In genomic region chr9:89635007-89635742, GRCh38 we compare ENCODE assay signal across 13 cellular contexts. TPM values are rescaled to one million over a fixed set of nuclear protein-coding genes. Genes with fewer than 3 reads are reported as not detected.
DNase-seq lines count a peak whose midpoint lies in the region; ATAC-seq and TF ChIP-seq lines count a peak whose summit lies in the region.
"Had no signal": no experiment of that assay in that cellular context is flagged by ENCODE, and none has a peak within 500 bp of the region (broad histone marks: within the 10 kb centered on the region; RNA-seq: fewer than 3 reads in every experiment).

No MANE protein-coding gene starts in this region.

- H3K9ac ChIP-seq in Karpas-422 (ENCODE audit: low read length), result no peak overlapping the region

- no peaks in the 10 kb centered on the region for H3K4me1 ChIP-seq in Karpas-422 (ENCODE audit: low read length)

- H4K20me1 ChIP-seq in Karpas-422 (ENCODE audit: insufficient read depth, low read depth, low read length), result no peaks in the 10 kb centered on the region

- no peaks in the 10 kb centered on the region for H3K9me3 Mint-ChIP-seq in activated T-helper 17 cell treated with anti-CD3 and anti-CD28 coated beads, Interleukin-2, amount 50 U/mL, for 72 hours
- H3K9me3 Mint-ChIP-seq: activated naive CD4-positive, alpha-beta T cell treated with anti-CD3 and anti-CD28 coated beads, Interleukin-2, amount 50 U/mL, for 24 hours; CD4-positive, CD25-positive, alpha-beta regulatory T cell; nephron had no signal

- H3K4me1 Mint-ChIP-seq in activated T-helper 17 cell treated with anti-CD3 and anti-CD28 coated beads, Interleukin-2, amount 50 U/mL, for 72 hours, result peaks cover 6% of the 10 kb centered on the region
- H3K4me1 Mint-ChIP-seq: activated naive CD4-positive, alpha-beta T cell treated with anti-CD3 and anti-CD28 coated beads, Interleukin-2, amount 50 U/mL, for 24 hours; CD4-positive, CD25-positive, alpha-beta regulatory T cell had no signal

- H3K4me2 ChIP-seq in Karpas-422 (ENCODE audit: low read depth, low read length, poor library complexity, severe bottlenecking), result no peak overlapping the region

- no peaks in the 10 kb centered on the region for H3K36me3 Mint-ChIP-seq in activated T-helper 17 cell treated with anti-CD3 and anti-CD28 coated beads, Interleukin-2, amount 50 U/mL, for 72 hours (ENCODE audit: low read depth)
- H3K36me3 Mint-ChIP-seq: activated naive CD4-positive, alpha-beta T cell treated with anti-CD3 and anti-CD28 coated beads, Interleukin-2, amount 50 U/mL, for 24 hours; CD4-positive, CD25-positive, alpha-beta regulatory T cell had no signal

- no peaks in the 10 kb centered on the region for H3K79me2 ChIP-seq in Karpas-422 (ENCODE audit: low read length)

- peak; percentile 87 for ATAC-seq in activated T-helper 17 cell treated with anti-CD3 and anti-CD28 coated beads, Interleukin-2, amount 50 U/mL, for 72 hours (replicated peaks)

- no peak overlapping the region for H2AFZ ChIP-seq in Karpas-422 (ENCODE audit: low read length)

- no peak overlapping the region for H3K27ac ChIP-seq in Karpas-422 (ENCODE audit: low read length)

- no peak overlapping the region for H3K4me3 Mint-ChIP-seq in activated T-helper 17 cell treated with anti-CD3 and anti-CD28 coated beads, Interleukin-2, amount 50 U/mL, for 72 hours
- H3K4me3 Mint-ChIP-seq: activated naive CD4-positive, alpha-beta T cell treated with anti-CD3 and anti-CD28 coated beads, Interleukin-2, amount 50 U/mL, for 24 hours; CD4-positive, CD25-positive, alpha-beta regulatory T cell; nephron had no signal

- no peaks in the 10 kb centered on the region for H3K9me2 ChIP-seq in Karpas-422 (replicated peaks; ENCODE audit: insufficient read depth, low read length)

- H3K27me3 ChIP-seq in kidney epithelial cell (ENCODE audit: control insufficient read depth, insufficient read depth, low read length) (peaks cover 2% of the 10 kb centered on the region), Karpas-422 (ENCODE audit: low read length) (no peaks in the 10 kb centered on the region)

- H3K4me3 ChIP-seq in kidney epithelial cell (ENCODE audit: low read depth, low read length), result no peak overlapping the region
- no peak overlapping the region for H3K4me3 ChIP-seq in Karpas-422 (ENCODE audit: low read length)

- 0 out of 2 replicates have a peak, but pooled peaks have one; percentile 21 for TF ChIP-seq EP300 in Ishikawa (IDR thresholded peaks at IDR 0.05; ENCODE audit: borderline replicate concordance)

- peak overlapping the region; percentile 68 for H3K27ac Mint-ChIP-seq in activated T-helper 17 cell treated with anti-CD3 and anti-CD28 coated beads, Interleukin-2, amount 50 U/mL, for 72 hours
- H3K27ac Mint-ChIP-seq: activated naive CD4-positive, alpha-beta T cell treated with anti-CD3 and anti-CD28 coated beads, Interleukin-2, amount 50 U/mL, for 24 hours; CD4-positive, CD25-positive, alpha-beta regulatory T cell had no signal

- DNase-seq in AG08395 (ENCODE audit: low spot score) (peak; percentile 73), kidney epithelial cell (ENCODE audit: low read depth) (peak; percentile 61), Karpas-422 (no peak), DMS114 treated with DMSO at 0.1 percent for 48 hours (lab: John Stamatoyannopoulos, UW; ENCODE audit: unreplicated experiment) (no peak), EL (no peak)
- DNase-seq in activated CD4-positive, CD25-positive, alpha-beta regulatory T cell (lab: John Stamatoyannopoulos, UW), result no peak
- DNase-seq: CD4-positive, CD25-positive, alpha-beta regulatory T cell; glutamatergic neuron; T-helper 9 cell had no signal

- H3K9me3 ChIP-seq in Karpas-422 (ENCODE audit: low read length), result no peaks in the 10 kb centered on the region

- no peaks in the 10 kb centered on the region for H3K36me3 ChIP-seq in kidney epithelial cell (ENCODE audit: control insufficient read depth, insufficient read depth, low read length)
- no peaks in the 10 kb centered on the region for H3K36me3 ChIP-seq in Karpas-422 (ENCODE audit: insufficient read depth, low read length)

- no peak; the same call in 1 of the 2 replicates for TF ChIP-seq RAD21 in Ishikawa (IDR thresholded peaks at IDR 0.05; ENCODE audit: low read depth)

- no peak for TF ChIP-seq CTCF in kidney epithelial cell (IDR thresholded peaks at IDR 0.05; ENCODE audit: insufficient read depth, low read length, poor library complexity, severe bottlenecking)

- H3K27me3 Mint-ChIP-seq in activated T-helper 17 cell treated with anti-CD3 and anti-CD28 coated beads, Interleukin-2, amount 50 U/mL, for 72 hours, result no peaks in the 10 kb centered on the region
- H3K27me3 Mint-ChIP-seq: activated naive CD4-positive, alpha-beta T cell treated with anti-CD3 and anti-CD28 coated beads, Interleukin-2, amount 50 U/mL, for 24 hours had no signal

TF ChIP-seq in Ishikawa, 13 proteins besides CTCF, POLR2A, EP300 and RAD21:
- TF ChIP-seq NFIC (IDR thresholded peaks at IDR 0.05) (peak; percentile 76), TCF12 (IDR thresholded peaks at IDR 0.05; ENCODE audit: low read depth) (peak; percentile 47; the same call in 1 of the 2 replicates)
- TF ChIP-seq, protein P1, sequence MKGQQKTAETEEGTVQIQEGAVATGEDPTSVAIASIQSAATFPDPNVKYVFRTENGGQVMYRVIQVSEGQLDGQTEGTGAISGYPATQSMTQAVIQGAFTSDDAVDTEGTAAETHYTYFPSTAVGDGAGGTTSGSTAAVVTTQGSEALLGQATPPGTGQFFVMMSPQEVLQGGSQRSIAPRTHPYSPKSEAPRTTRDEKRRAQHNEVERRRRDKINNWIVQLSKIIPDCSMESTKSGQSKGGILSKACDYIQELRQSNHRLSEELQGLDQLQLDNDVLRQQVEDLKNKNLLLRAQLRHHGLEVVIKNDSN (IDR thresholded peaks at IDR 0.05), result no peak
- TF ChIP-seq, protein P2, sequence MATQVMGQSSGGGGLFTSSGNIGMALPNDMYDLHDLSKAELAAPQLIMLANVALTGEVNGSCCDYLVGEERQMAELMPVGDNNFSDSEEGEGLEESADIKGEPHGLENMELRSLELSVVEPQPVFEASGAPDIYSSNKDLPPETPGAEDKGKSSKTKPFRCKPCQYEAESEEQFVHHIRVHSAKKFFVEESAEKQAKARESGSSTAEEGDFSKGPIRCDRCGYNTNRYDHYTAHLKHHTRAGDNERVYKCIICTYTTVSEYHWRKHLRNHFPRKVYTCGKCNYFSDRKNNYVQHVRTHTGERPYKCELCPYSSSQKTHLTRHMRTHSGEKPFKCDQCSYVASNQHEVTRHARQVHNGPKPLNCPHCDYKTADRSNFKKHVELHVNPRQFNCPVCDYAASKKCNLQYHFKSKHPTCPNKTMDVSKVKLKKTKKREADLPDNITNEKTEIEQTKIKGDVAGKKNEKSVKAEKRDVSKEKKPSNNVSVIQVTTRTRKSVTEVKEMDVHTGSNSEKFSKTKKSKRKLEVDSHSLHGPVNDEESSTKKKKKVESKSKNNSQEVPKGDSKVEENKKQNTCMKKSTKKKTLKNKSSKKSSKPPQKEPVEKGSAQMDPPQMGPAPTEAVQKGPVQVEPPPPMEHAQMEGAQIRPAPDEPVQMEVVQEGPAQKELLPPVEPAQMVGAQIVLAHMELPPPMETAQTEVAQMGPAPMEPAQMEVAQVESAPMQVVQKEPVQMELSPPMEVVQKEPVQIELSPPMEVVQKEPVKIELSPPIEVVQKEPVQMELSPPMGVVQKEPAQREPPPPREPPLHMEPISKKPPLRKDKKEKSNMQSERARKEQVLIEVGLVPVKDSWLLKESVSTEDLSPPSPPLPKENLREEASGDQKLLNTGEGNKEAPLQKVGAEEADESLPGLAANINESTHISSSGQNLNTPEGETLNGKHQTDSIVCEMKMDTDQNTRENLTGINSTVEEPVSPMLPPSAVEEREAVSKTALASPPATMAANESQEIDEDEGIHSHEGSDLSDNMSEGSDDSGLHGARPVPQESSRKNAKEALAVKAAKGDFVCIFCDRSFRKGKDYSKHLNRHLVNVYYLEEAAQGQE (IDR thresholded peaks at IDR 0.05; ENCODE audit: low read depth), result no peak
TF ChIP-seq in Ishikawa: peak in this region for 2.

RNA-seq across cellular contexts. Expression of gene GADD45G, which starts 30.4 kb away (rescaled TPM):
- total RNA-seq in activated T-helper 17 cell treated with anti-CD3 and anti-CD28 coated beads, Interleukin-2, amount 50 U/mL, for 72 hours, result 10 to 100 TPM in 1 of 2 donors, 1 to 10 TPM in 1; 5.7 to 11.7 TPM
- 0.41 and 2.2 TPM in 2 replicates for total RNA-seq in kidney epithelial cell
- total RNA-seq in Karpas-422 (2014; rRNA removed; shearing (Covaris generic); ENCODE audit: low replicate concordance), result not detected in 2 replicates

Comparison
In these comparisons a context has a peak if more than half of its experiments do, and no peak if none do; other contexts are left out.
1. DNase-seq: peak in AG08395 (single experiment) and kidney epithelial cell (single experiment); none in Karpas-422 (single experiment), DMS114 treated with DMSO at 0.1 percent for 48 hours (single experiment), activated CD4-positive, CD25-positive, alpha-beta regulatory T cell (0 of 4) and EL (single experiment).